ENCODE assay signal across 9 cellular contexts in genomic region chrX:43882294-43882681, GRCh38. TPM values are rescaled to one million over a fixed set of nuclear protein-coding genes. Genes with fewer than 3 reads are reported as not detected.
DNase-seq lines count a peak whose midpoint lies in the region; ATAC-seq and TF ChIP-seq lines count a peak whose summit lies in the region.
"Had no signal": no experiment of that assay in that cellular context is flagged by ENCODE, and none has a peak within 500 bp of the region (broad histone marks: within the 10 kb centered on the region; RNA-seq: fewer than 3 reads in every experiment).

TSS of gene MAOB (minus strand) at chrX:43882450. CDS start at chrX:43882299, 151 bp downstream.

- CTCF ChIA-PET in Caco-2 (lab: Charles Lee): no interaction called here

- H3K9me3 Mint-ChIP-seq in Caco-2 (ENCODE audit: unreplicated experiment) (no peaks in the 10 kb centered on the region), CD14-positive monocyte (peaks cover 0 to 2% (median 0%) of the 10 kb centered on the region in 7 donors)
- H3K9me3 Mint-ChIP-seq: natural killer cell treated with Interleukin-12 subunit alpha and Interleukin-12 subunit beta and Interleukin-15 and Interleukin-18, amount 100 ng/mL, for 72 hours had no signal

- H3K4me1 ChIP-seq in Caco-2 (no peaks in the 10 kb centered on the region), fibroblast of lung (ENCODE audit: control insufficient read depth, extremely low read depth, insufficient read depth, low read length) (no peaks in the 10 kb centered on the region)

- DNase-seq in Caco-2: peak; percentile 30 to 47
- DNase-seq in SW480 (ENCODE audit: low spot score): peak; percentile 69
- peak in 1 of 2 donors; percentile 30 for DNase-seq in fibroblast of lung (ENCODE audit: low read depth in 2 of 2)
- no peak for DNase-seq in omental fat pad (ENCODE audit: low spot score)
- DNase-seq in AG08395 (ENCODE audit: low spot score): no peak
- no peak for DNase-seq in glomerular visceral epithelial cell (ENCODE audit: extremely low spot score)
- DNase-seq in CD14-positive monocyte (ENCODE audit: low spot score): no peak

- TF ChIP-seq CTCF in Caco-2 (IDR thresholded peaks at IDR 0.05; ENCODE audit: insufficient read depth in 1 of 2, low read depth in 1 of 2, low read length in 1 of 2, severe bottlenecking in 1 of 2, unreplicated experiment in 1 of 2): no peak
- TF ChIP-seq CTCF in fibroblast of lung (conservative IDR thresholded peaks at IDR 0.05 in 1 of 2, IDR thresholded peaks at IDR 0.05 in 1 of 2; ENCODE audit: low read depth in 1 of 2, low read length in 2 of 2): no peak
- TF ChIP-seq CTCF in omental fat pad (IDR thresholded peaks at IDR 0.05): no peak
- TF ChIP-seq CTCF in CD14-positive monocyte (IDR thresholded peaks at IDR 0.05): no peak

- H3K79me2 ChIP-seq in fibroblast of lung (ENCODE audit: control insufficient read depth, insufficient read depth, low read length): no peaks in the 10 kb centered on the region

- H4K20me1 ChIP-seq in fibroblast of lung (ENCODE audit: control insufficient read depth, extremely low read depth, insufficient read depth, low read length): no peaks in the 10 kb centered on the region

- ATAC-seq in omental fat pad (ENCODE audit: low FRiP score) (peak; percentile 63), GM18858 (IDR thresholded peaks at IDR 0.05; ENCODE audit: unreplicated experiment) (no peak)

- H3K36me3 ChIP-seq in Caco-2 (ENCODE audit: control insufficient read depth, insufficient read depth, low read length) (no peaks in the 10 kb centered on the region), fibroblast of lung (ENCODE audit: control insufficient read depth, insufficient read depth, low read length) (no peaks in the 10 kb centered on the region)

- H3K4me3 Mint-ChIP-seq in Caco-2 (ENCODE audit: unreplicated experiment) (peak within 1 kb of the TSS; percentile 42), CD14-positive monocyte (peak within 1 kb of the TSS in 1 of 2 donors; percentile 70)
- H3K4me3 Mint-ChIP-seq: natural killer cell treated with Interleukin-12 subunit alpha and Interleukin-12 subunit beta and Interleukin-15 and Interleukin-18, amount 100 ng/mL, for 72 hours had no signal

- no TSS peak for BruUV-seq in Caco-2 (replicated peaks; lab: Mats Ljungman, UMichigan)

- intact Hi-C loops in Caco-2 (cut with micrococcal nuclease; ENCODE audit: unreplicated experiment) (no loop called here), CD14-positive monocyte (cut with micrococcal nuclease) (no loop called here)

- POLR2A ChIA-PET in Caco-2 (lab: Charles Lee): no interaction called here

- H3K27me3 ChIP-seq in Caco-2 (replicated peaks; ENCODE audit: control insufficient read depth, insufficient read depth, low read length) (no peaks in the 10 kb centered on the region), fibroblast of lung (ENCODE audit: control insufficient read depth, insufficient read depth, low read length) (no peaks in the 10 kb centered on the region)

- H3K27ac Mint-ChIP-seq in Caco-2 (ENCODE audit: unreplicated experiment): no peak within 1 kb of the TSS
- no peak within 1 kb of the TSS for H3K27ac Mint-ChIP-seq in CD14-positive monocyte
- H3K27ac Mint-ChIP-seq: natural killer cell treated with Interleukin-12 subunit alpha and Interleukin-12 subunit beta and Interleukin-15 and Interleukin-18, amount 100 ng/mL, for 72 hours had no signal

- no peak within 1 kb of the TSS for H3K9ac ChIP-seq in fibroblast of lung (ENCODE audit: insufficient read depth, low read length)

- H3K27me3 Mint-ChIP-seq in Caco-2 (ENCODE audit: insufficient read depth, unreplicated experiment) (no peaks in the 10 kb centered on the region), CD14-positive monocyte (ENCODE audit: low read depth in 3 of 3) (peaks cover 12 to 30% (median 26%) of the 10 kb centered on the region in 3 donors)

- no peaks in the 10 kb centered on the region for H3K36me3 Mint-ChIP-seq in Caco-2 (ENCODE audit: insufficient read depth, unreplicated experiment)
- no peaks in the 10 kb centered on the region for H3K36me3 Mint-ChIP-seq in CD14-positive monocyte
- H3K36me3 Mint-ChIP-seq: natural killer cell treated with Interleukin-12 subunit alpha and Interleukin-12 subunit beta and Interleukin-15 and Interleukin-18, amount 100 ng/mL, for 72 hours had no signal

- H3K4me3 ChIP-seq in Caco-2 (ENCODE audit: low read depth, low read length) (peak within 1 kb of the TSS; percentile 31), fibroblast of lung (replicated peaks in 1 of 4; ENCODE audit: control extremely low read depth in 1 of 4, insufficient read depth in 1 of 4, low read depth in 3 of 4, low read length in 4 of 4) (peak within 1 kb of the TSS in 3 of 4 experiments; percentile 6 to 45 (median 24))

- H3K9me3 ChIP-seq in Caco-2: no peaks in the 10 kb centered on the region
- H3K9me3 ChIP-seq in fibroblast of lung (ENCODE audit: control insufficient read depth, insufficient read depth, low read depth, low read length): no peaks in the 10 kb centered on the region

- no peak within 1 kb of the TSS for H3K27ac ChIP-seq in fibroblast of lung (ENCODE audit: insufficient read depth, low read length)

- no peak within 1 kb of the TSS for H2AFZ ChIP-seq in fibroblast of lung (ENCODE audit: low read length)

- H3K4me2 ChIP-seq in fibroblast of lung (ENCODE audit: extremely low read depth, insufficient read depth, low read length): peak within 1 kb of the TSS; percentile 68

- H3K4me1 Mint-ChIP-seq in Caco-2 (ENCODE audit: low read depth, unreplicated experiment) (peaks cover 6% of the 10 kb centered on the region), CD14-positive monocyte (peaks cover 2% of the 10 kb centered on the region)

RNA-seq across cellular contexts. Expression of gene MAOB, which starts in this region (rescaled TPM):
- total RNA-seq in Caco-2 (2022): 0.34 and 0.35 TPM in 2 replicates
- 2.1 and 4.6 TPM in 2 replicates for total RNA-seq in fibroblast of lung
- 3.8 and 21.3 TPM in 2 replicates for polyA plus RNA-seq in fibroblast of lung
- 3.1 and 18.7 TPM in 2 replicates for polyA plus RNA-seq in fibroblast of lung (2012)
- polyA minus RNA-seq in fibroblast of lung (ENCODE audit: low replicate concordance): 0.39 and 2.7 TPM in 2 replicates
- 10 to 100 TPM; 15.8 to 93.2 (median 52.3) TPM for total RNA-seq in omental fat pad
- not detected for polyA plus RNA-seq in CD14-positive monocyte
- total RNA-seq: natural killer cell treated with Interleukin-12 subunit alpha and Interleukin-12 subunit beta and Interleukin-15 and Interleukin-18, amount 100 ng/mL, for 72 hours had no signal

Comparison
In these comparisons a context has a peak if more than half of its experiments do, and no peak if none do; other contexts are left out.
1. Peak in DNase-seq and H3K4me3 ChIP-seq in Caco-2; RNA of the gene not detected or under 1 TPM.